Comparison of ENCODE assay signal across 19 cellular contexts in genomic region chr1:17067465-17068245, GRCh38. TPM values are rescaled to one million over a fixed set of nuclear protein-coding genes. Genes with fewer than 3 reads are reported as not detected.
A peak's percentile ranks its signal among the peaks of the same experiment; 100 is the strongest.
DNase-seq lines count a peak whose midpoint lies in the region; ATAC-seq and TF ChIP-seq lines count a peak whose summit lies in the region.
"Had no signal": no experiment of that assay in that cellular context is flagged by ENCODE, and none has a peak within 500 bp of the region (broad histone marks: within the 10 kb centered on the region; RNA-seq: fewer than 3 reads in every experiment).

No MANE protein-coding gene starts in this region.

- H3K27me3 ChIP-seq in dorsolateral prefrontal cortex (no peaks in the 10 kb centered on the region), psoas muscle (ENCODE audit: insufficient read depth in 3 of 3, low read length in 2 of 3) (no peaks in the 10 kb centered on the region), ovary (no peaks in the 10 kb centered on the region)
- H3K27me3 ChIP-seq: MG63, SJSA1 had no signal

- TF ChIP-seq CTCF in dorsolateral prefrontal cortex (IDR thresholded peaks at IDR 0.05 in 54 of 56, conservative IDR thresholded peaks at IDR 0.05 in 2 of 56; ENCODE audit: low read depth in 1 of 56, partially characterized antibody in 56 of 56) (no peak), psoas muscle (IDR thresholded peaks at IDR 0.05) (no peak), ovary (IDR thresholded peaks at IDR 0.05) (no peak)

- peaks cover 4% of the 10 kb centered on the region for H3K9me3 ChIP-seq in psoas muscle
- no peaks in the 10 kb centered on the region for H3K9me3 ChIP-seq in ovary

- H3K4me1 ChIP-seq in psoas muscle (peaks cover 30% of the 10 kb centered on the region), ovary (ENCODE audit: insufficient read depth) (no peaks in the 10 kb centered on the region)
- H3K4me1 ChIP-seq: HAP-1 had no signal

- TF ChIP-seq POLR2A in ovary (IDR thresholded peaks at IDR 0.05): no peak

- DNase-seq in dorsolateral prefrontal cortex (no peak), medulla oblongata (ENCODE audit: extremely low spot score) (peak; percentile 52), psoas muscle (no peak), ovary (no peak), left ventricle myocardium superior (no peak)
- DNase-seq: ACHN, DMS79 treated with DMSO at 0.1 percent for 48 hours, GM23248, MG63, NCI-H1092, NCI-H1436 treated with DMSO at 0.1 percent for 48 hours, NCI-H2029, NCI-H345, NCI-H524 treated with DMSO at 0.1 percent for 48 hours had no signal

- ATAC-seq in psoas muscle: no peak
- no peak for ATAC-seq in GM19035 (IDR thresholded peaks at IDR 0.05; ENCODE audit: unreplicated experiment)
- ATAC-seq in GM19397 (IDR thresholded peaks at IDR 0.05; ENCODE audit: unreplicated experiment): no peak
- ATAC-seq in left ventricle myocardium superior: no peak

- intact Hi-C loops in dorsolateral prefrontal cortex (cut with DNase I) (no loop called here), psoas muscle (cut with DNase I) (loop anchor here in 1 of 2 donors (2.0 kb wide), 1 partner anchor 25 kb away; no protein-coding TSS in a partner anchor), ovary (cut with DNase I) (loop anchor here in 2 of 4 donors (10.0 kb wide), 2 partner anchors 57 to 167 kb away; no protein-coding TSS in a partner anchor), left ventricle myocardium superior (cut with micrococcal nuclease) (no loop called here)

- 51 to 66% (median 57%) methylated on average over 10 of the region's 10 CpGs for WGBS in psoas muscle, 3 donors
- 74 to 83% (median 78%) methylated on average over 10 of the region's 10 CpGs for WGBS in ovary, 3 donors

- H3K36me3 ChIP-seq in psoas muscle (ENCODE audit: insufficient read depth in 1 of 2, low read depth in 1 of 2) (peaks cover 0 to 51% of the 10 kb centered on the region in 2 donors), ovary (no peaks in the 10 kb centered on the region)
- H3K36me3 ChIP-seq: HAP-1, MG63, SJSA1 had no signal

- H3K4me3 ChIP-seq in dorsolateral prefrontal cortex (no peak overlapping the region), psoas muscle (no peak overlapping the region), ovary (no peak overlapping the region)
- H3K4me3 ChIP-seq: GM23248, HAP-1, MG63, SJSA1 had no signal

- no peak for TF ChIP-seq EP300 in ovary (IDR thresholded peaks at IDR 0.05)

- H3K27ac ChIP-seq in dorsolateral prefrontal cortex (peak overlapping the region in 55 of 59 donors; percentile 11 to 85 (median 67)), psoas muscle (peak overlapping the region; percentile 44), ovary (no peak overlapping the region)
- H3K27ac ChIP-seq: C4-2B, GM23248, SJSA1 had no signal

RNA-seq across cellular contexts. Expression of gene SDHB, which starts 13.8 kb away (rescaled TPM):
- total RNA-seq in dorsolateral prefrontal cortex (100 to 1,000 TPM in 9 of 120 experiments, 10 to 100 TPM in 111; 48.8 to 115 (median 83.6) TPM), psoas muscle (100 to 1,000 TPM; 190 to 319 (median 208) TPM), ovary (10 to 100 TPM; 51.9 to 77.7 (median 56.5) TPM), left ventricle myocardium superior (438 TPM)
- polyA plus RNA-seq in psoas muscle (100 to 1,000 TPM; 266 to 452 (median 280) TPM), ovary (100 to 1,000 TPM in 1 of 2 donors, 10 to 100 TPM in 1; 66.0 to 120 TPM)

RNA-seq across cellular contexts. Expression of gene PADI2, which starts 51.6 kb away (rescaled TPM):
- total RNA-seq in dorsolateral prefrontal cortex (100 to 1,000 TPM in 75 of 120 experiments, 10 to 100 TPM in 45; 50.7 to 418 (median 112) TPM), psoas muscle (100 to 1,000 TPM; 198 to 956 (median 431) TPM), ovary (1 to 10 TPM in 3 of 7 donors, under 1 TPM in 4; 0.18 to 5.2 (median 0.55) TPM), left ventricle myocardium superior (1.1 TPM)
- polyA plus RNA-seq in psoas muscle (100 to 1,000 TPM in 1 of 3 donors, 10 to 100 TPM in 2; 58.1 to 101 (median 58.3) TPM), ovary (1 to 10 TPM in 1 of 2 donors, under 1 TPM in 1; 0.07 to 1.2 TPM)
- total RNA-seq: SJSA1 had no signal

RNA-seq across cellular contexts. Expression of gene ATP13A2, which starts 55.9 kb away (rescaled TPM):
- total RNA-seq in dorsolateral prefrontal cortex (100 to 1,000 TPM; 104 to 254 (median 196) TPM), psoas muscle (10 to 100 TPM; 13.9 to 30.6 (median 22.6) TPM), ovary (10 to 100 TPM; 11.3 to 24.1 (median 22.5) TPM), left ventricle myocardium superior (17.8 TPM)
- polyA plus RNA-seq in psoas muscle (10 to 100 TPM; 17.3 to 22.6 (median 19.4) TPM), ovary (10 to 100 TPM in 1 of 2 donors, 1 to 10 TPM in 1; 8.8 to 12.7 TPM)

Comparison
In these comparisons a context has a peak if more than half of its experiments do, and no peak if none do; other contexts are left out.
1. H3K27ac ChIP-seq: peak in dorsolateral prefrontal cortex (55 of 59) and psoas muscle (single experiment); none in ovary (0 of 2).
2. RNA of gene PADI2, which starts 51.6 kb away (total RNA-seq): 198 to 956 TPM in psoas muscle and 50.7 to 418 TPM in dorsolateral prefrontal cortex; 1.1 TPM in left ventricle myocardium superior (single experiment) and 0.18 to 5.2 TPM in ovary; every median in the first group is over 4 times any median in the second.